Comparison of ENCODE assay signal across 22 cellular contexts in genomic region chr6:168232989-168233874, GRCh38.
A peak's percentile ranks its signal among the peaks of the same experiment; 100 is the strongest.
DNase-seq lines count a peak whose midpoint lies in the region; ATAC-seq and TF ChIP-seq lines count a peak whose summit lies in the region.
"Had no signal": no experiment of that assay in that cellular context is flagged by ENCODE, and none has a peak within 500 bp of the region (broad histone marks: within the 10 kb centered on the region; RNA-seq: fewer than 3 reads in every experiment).

No MANE protein-coding gene starts in this region.

- peak in 1 of 2 donors; percentile 19 for DNase-seq in cardiac muscle cell (ENCODE audit: low read depth in 1 of 2, low spot score in 1 of 2)
- no peak for DNase-seq in Right ventricle myocardium superior
- DNase-seq in RPMI8226: peak; percentile 58
- DNase-seq in foreskin keratinocyte: no peak
- DNase-seq in T-helper 1 cell: no peak
- DNase-seq in NCI-H1436 (lab: John Stamatoyannopoulos, UW): no peak
- DNase-seq in NCI-H2029 (lab: John Stamatoyannopoulos, UW): no peak
- DNase-seq: activated CD4-positive, alpha-beta T cell treated with anti-CD3 and anti-CD28 coated beads, Interleukin-2, amount 50 U/mL, for 1 hour; activated CD8-positive, alpha-beta memory T cell treated with anti-CD3 and anti-CD28 coated beads, Interleukin-2, amount 50 U/mL, for 4 hours; foreskin fibroblast; immature natural killer cell; mesenchymal stem cell; NCI-H187; NCI-H2227 treated with DMSO at 0.1 percent for 48 hours; NCI-H748 treated with DMSO at 0.1 percent for 48 hours; substantia nigra; upper lobe of left lung had no signal

- H3K4me3 ChIP-seq in cardiac muscle cell: no peak overlapping the region
- H3K4me3 ChIP-seq: BLaER1 treated with 17β-estradiol and CSF1 and Interleukin-3, amounts not matched to agents 10 nM and 100 nM; hepatocyte; smooth muscle cell; upper lobe of left lung had no signal

- H3K4me1 ChIP-seq in cardiac muscle cell (ENCODE audit: low read depth): no peaks in the 10 kb centered on the region
- no peaks in the 10 kb centered on the region for H3K4me1 ChIP-seq in foreskin keratinocyte
- H3K4me1 ChIP-seq: upper lobe of left lung had no signal

- no peaks in the 10 kb centered on the region for H3K27me3 ChIP-seq in cardiac muscle cell
- peaks cover 16% of the 10 kb centered on the region for H3K27me3 ChIP-seq in foreskin keratinocyte
- H3K27me3 ChIP-seq: hepatocyte, upper lobe of left lung had no signal

- no peak overlapping the region for H3K27ac ChIP-seq in cardiac muscle cell
- H3K27ac ChIP-seq in foreskin keratinocyte: no peak overlapping the region
- H3K27ac ChIP-seq: BLaER1 treated with 17β-estradiol and CSF1 and Interleukin-3, amounts not matched to agents 10 nM and 100 nM; hepatocyte; upper lobe of left lung had no signal

- intact Hi-C loops in Right ventricle myocardium superior (cut with DNase I): no loop called here

- no peak for ATAC-seq in Right ventricle myocardium superior (ENCODE audit: poor library complexity)
- peak; percentile 34 for ATAC-seq in foreskin keratinocyte
- no peak for ATAC-seq in GM21447 (IDR thresholded peaks at IDR 0.05; ENCODE audit: unreplicated experiment)
- ATAC-seq: activated T-helper 17 cell treated with anti-CD3 and anti-CD28 coated beads, Interleukin-2, amount 50 U/mL, for 72 hours had no signal

- TF ChIP-seq CTCF in cardiac muscle cell (IDR thresholded peaks at IDR 0.05; ENCODE audit: low read depth, low read length): peak; percentile 15
- TF ChIP-seq CTCF in foreskin keratinocyte (conservative IDR thresholded peaks at IDR 0.05): peak; percentile 23

- H3K36me3 ChIP-seq in cardiac muscle cell: no peaks in the 10 kb centered on the region
- H3K36me3 ChIP-seq: BLaER1 treated with 17β-estradiol and CSF1 and Interleukin-3, amounts not matched to agents 10 nM and 100 nM; upper lobe of left lung had no signal

- no peaks in the 10 kb centered on the region for H3K9me3 ChIP-seq in cardiac muscle cell (ENCODE audit: low read depth)
- H3K9me3 ChIP-seq: upper lobe of left lung had no signal
